ENCODE assay signal across 2 cellular contexts in the genomic region with DNA sequence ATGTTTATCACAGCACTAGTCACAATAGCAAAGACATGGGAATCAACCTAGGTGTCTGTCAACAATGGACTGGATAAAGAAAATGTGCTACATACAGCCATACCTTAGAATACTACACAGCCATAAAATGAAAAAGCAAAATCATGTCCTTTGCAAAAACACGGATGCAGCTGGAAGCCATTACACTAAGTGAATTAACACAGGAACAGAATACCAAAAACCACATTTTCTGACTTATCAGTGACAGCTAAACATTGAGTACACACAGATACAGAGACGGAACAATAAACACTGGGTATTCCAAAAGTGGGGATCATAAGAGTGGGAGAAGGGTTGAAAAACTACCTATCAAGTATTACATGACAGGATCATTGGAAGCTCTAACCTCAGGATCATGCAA.
TF ChIP-seq lines count a peak whose summit lies in the region.

No MANE protein-coding gene starts in this region.

TF ChIP-seq in SK-N-SH treated with all-trans-retinoic acid at 6 μM for 48 hours, 23 proteins besides CTCF, POLR2A, EP300 and RAD21 (continued from another document and continues in another):
- TF ChIP-seq, protein P1, sequence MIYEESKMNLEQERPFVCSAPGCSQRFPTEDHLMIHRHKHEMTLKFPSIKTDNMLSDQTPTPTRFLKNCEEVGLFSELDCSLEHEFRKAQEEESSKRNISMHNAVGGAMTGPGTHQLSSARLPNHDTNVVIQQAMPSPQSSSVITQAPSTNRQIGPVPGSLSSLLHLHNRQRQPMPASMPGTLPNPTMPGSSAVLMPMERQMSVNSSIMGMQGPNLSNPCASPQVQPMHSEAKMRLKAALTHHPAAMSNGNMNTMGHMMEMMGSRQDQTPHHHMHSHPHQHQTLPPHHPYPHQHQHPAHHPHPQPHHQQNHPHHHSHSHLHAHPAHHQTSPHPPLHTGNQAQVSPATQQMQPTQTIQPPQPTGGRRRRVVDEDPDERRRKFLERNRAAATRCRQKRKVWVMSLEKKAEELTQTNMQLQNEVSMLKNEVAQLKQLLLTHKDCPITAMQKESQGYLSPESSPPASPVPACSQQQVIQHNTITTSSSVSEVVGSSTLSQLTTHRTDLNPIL (CRISPR knock-in tag; IDR thresholded peaks at IDR 0.05; ENCODE audit: low read depth): no peak
- TF ChIP-seq, protein P2, sequence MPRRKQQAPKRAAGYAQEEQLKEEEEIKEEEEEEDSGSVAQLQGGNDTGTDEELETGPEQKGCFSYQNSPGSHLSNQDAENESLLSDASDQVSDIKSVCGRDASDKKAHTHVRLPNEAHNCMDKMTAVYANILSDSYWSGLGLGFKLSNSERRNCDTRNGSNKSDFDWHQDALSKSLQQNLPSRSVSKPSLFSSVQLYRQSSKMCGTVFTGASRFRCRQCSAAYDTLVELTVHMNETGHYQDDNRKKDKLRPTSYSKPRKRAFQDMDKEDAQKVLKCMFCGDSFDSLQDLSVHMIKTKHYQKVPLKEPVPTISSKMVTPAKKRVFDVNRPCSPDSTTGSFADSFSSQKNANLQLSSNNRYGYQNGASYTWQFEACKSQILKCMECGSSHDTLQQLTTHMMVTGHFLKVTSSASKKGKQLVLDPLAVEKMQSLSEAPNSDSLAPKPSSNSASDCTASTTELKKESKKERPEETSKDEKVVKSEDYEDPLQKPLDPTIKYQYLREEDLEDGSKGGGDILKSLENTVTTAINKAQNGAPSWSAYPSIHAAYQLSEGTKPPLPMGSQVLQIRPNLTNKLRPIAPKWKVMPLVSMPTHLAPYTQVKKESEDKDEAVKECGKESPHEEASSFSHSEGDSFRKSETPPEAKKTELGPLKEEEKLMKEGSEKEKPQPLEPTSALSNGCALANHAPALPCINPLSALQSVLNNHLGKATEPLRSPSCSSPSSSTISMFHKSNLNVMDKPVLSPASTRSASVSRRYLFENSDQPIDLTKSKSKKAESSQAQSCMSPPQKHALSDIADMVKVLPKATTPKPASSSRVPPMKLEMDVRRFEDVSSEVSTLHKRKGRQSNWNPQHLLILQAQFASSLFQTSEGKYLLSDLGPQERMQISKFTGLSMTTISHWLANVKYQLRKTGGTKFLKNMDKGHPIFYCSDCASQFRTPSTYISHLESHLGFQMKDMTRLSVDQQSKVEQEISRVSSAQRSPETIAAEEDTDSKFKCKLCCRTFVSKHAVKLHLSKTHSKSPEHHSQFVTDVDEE (CRISPR knock-in tag; IDR thresholded peaks at IDR 0.05): peak; percentile 87
- TF ChIP-seq RARB (CRISPR knock-in tag; IDR thresholded peaks at IDR 0.05): no peak
- peak; percentile 53 for TF ChIP-seq ISL1 (CRISPR knock-in tag; IDR thresholded peaks at IDR 0.05)
- no peak for TF ChIP-seq ZNF565 (CRISPR knock-in tag; conservative IDR thresholded peaks at IDR 0.05; ENCODE audit: low read depth)
- peak; percentile 100 for TF ChIP-seq TCF4 (CRISPR knock-in tag; IDR thresholded peaks at IDR 0.05; ENCODE audit: borderline replicate concordance)
- TF ChIP-seq, protein P3, sequence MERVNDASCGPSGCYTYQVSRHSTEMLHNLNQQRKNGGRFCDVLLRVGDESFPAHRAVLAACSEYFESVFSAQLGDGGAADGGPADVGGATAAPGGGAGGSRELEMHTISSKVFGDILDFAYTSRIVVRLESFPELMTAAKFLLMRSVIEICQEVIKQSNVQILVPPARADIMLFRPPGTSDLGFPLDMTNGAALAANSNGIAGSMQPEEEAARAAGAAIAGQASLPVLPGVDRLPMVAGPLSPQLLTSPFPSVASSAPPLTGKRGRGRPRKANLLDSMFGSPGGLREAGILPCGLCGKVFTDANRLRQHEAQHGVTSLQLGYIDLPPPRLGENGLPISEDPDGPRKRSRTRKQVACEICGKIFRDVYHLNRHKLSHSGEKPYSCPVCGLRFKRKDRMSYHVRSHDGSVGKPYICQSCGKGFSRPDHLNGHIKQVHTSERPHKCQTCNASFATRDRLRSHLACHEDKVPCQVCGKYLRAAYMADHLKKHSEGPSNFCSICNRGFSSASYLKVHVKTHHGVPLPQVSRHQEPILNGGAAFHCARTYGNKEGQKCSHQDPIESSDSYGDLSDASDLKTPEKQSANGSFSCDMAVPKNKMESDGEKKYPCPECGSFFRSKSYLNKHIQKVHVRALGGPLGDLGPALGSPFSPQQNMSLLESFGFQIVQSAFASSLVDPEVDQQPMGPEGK (CRISPR knock-in tag; IDR thresholded peaks at IDR 0.05; ENCODE audit: borderline replicate concordance): 0 out of 2 replicates have a peak, but pooled peaks have one; percentile 26
- TF ChIP-seq OSR1 (CRISPR knock-in tag; IDR thresholded peaks at IDR 0.05): no peak
- no peak for TF ChIP-seq ZNF8 (CRISPR knock-in tag; IDR thresholded peaks at IDR 0.05)
- TF ChIP-seq, protein P4, sequence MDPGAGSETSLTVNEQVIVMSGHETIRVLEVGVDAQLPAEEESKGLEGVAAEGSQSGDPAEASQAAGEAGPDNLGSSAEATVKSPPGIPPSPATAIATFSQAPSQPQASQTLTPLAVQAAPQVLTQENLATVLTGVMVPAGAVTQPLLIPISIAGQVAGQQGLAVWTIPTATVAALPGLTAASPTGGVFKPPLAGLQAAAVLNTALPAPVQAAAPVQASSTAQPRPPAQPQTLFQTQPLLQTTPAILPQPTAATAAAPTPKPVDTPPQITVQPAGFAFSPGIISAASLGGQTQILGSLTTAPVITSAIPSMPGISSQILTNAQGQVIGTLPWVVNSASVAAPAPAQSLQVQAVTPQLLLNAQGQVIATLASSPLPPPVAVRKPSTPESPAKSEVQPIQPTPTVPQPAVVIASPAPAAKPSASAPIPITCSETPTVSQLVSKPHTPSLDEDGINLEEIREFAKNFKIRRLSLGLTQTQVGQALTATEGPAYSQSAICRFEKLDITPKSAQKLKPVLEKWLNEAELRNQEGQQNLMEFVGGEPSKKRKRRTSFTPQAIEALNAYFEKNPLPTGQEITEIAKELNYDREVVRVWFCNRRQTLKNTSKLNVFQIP (CRISPR knock-in tag; IDR thresholded peaks at IDR 0.05; ENCODE audit: borderline replicate concordance, low read depth): no peak
- peak; percentile 82; the same call in 1 of the 2 replicates for TF ChIP-seq GLIS3 (CRISPR knock-in tag; IDR thresholded peaks at IDR 0.05)
- TF ChIP-seq ARNTL (CRISPR knock-in tag; IDR thresholded peaks at IDR 0.05; ENCODE audit: borderline replicate concordance, low read depth): no peak
- no peak for TF ChIP-seq BACH2 (CRISPR knock-in tag; IDR thresholded peaks at IDR 0.05; ENCODE audit: borderline replicate concordance)
- TF ChIP-seq ZFP30 (CRISPR knock-in tag; IDR thresholded peaks at IDR 0.05): no peak
- no peak for TF ChIP-seq TOX (CRISPR knock-in tag; IDR thresholded peaks at IDR 0.05; ENCODE audit: borderline replicate concordance)
- no peak for TF ChIP-seq SNAI2 (CRISPR knock-in tag; IDR thresholded peaks at IDR 0.05)
- TF ChIP-seq, protein P5, sequence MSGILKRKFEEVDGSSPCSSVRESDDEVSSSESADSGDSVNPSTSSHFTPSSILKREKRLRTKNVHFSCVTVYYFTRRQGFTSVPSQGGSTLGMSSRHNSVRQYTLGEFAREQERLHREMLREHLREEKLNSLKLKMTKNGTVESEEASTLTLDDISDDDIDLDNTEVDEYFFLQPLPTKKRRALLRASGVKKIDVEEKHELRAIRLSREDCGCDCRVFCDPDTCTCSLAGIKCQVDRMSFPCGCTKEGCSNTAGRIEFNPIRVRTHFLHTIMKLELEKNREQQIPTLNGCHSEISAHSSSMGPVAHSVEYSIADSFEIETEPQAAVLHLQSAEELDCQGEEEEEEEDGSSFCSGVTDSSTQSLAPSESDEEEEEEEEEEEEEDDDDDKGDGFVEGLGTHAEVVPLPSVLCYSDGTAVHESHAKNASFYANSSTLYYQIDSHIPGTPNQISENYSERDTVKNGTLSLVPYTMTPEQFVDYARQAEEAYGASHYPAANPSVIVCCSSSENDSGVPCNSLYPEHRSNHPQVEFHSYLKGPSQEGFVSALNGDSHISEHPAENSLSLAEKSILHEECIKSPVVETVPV (CRISPR knock-in tag; IDR thresholded peaks at IDR 0.05): peak; percentile 79; the same call in 1 of the 2 replicates

TF ChIP-seq in HepG2, 621 proteins besides CTCF, POLR2A, EP300 and RAD21 (continued from another document):
- TF ChIP-seq ZNF446 (CRISPR knock-in tag; IDR thresholded peaks at IDR 0.05): no peak
